15 cellular contexts compared by ENCODE assay signal in genomic region chr17:1686086-1686485, GRCh38. TPM values are rescaled to one million over a fixed set of nuclear protein-coding genes. Genes with fewer than 3 reads are reported as not detected.
DNase-seq lines count a peak whose midpoint lies in the region; ATAC-seq lines count a peak whose summit lies in the region.
"Had no signal": no experiment of that assay in that cellular context is flagged by ENCODE, and none has a peak within 500 bp of the region (broad histone marks: within the 10 kb centered on the region; RNA-seq: fewer than 3 reads in every experiment).

No MANE protein-coding gene starts in this region.

- H3K9me3 ChIP-seq in CD4-positive, alpha-beta memory T cell (ENCODE audit: control insufficient read depth in 1 of 2, low read length in 2 of 2) = no peaks in the 10 kb centered on the region
- no peaks in the 10 kb centered on the region for H3K9me3 ChIP-seq in GM23248 (ENCODE audit: low read depth)
- no peaks in the 10 kb centered on the region for H3K9me3 ChIP-seq in naive thymus-derived CD4-positive, alpha-beta T cell (ENCODE audit: control insufficient read depth in 2 of 3, low read length in 3 of 3)
- H3K9me3 ChIP-seq: colonic mucosa, sigmoid colon, testis had no signal

- no peak overlapping the region for H3K4me3 ChIP-seq in CD4-positive, alpha-beta memory T cell (ENCODE audit: low read length in 2 of 2)
- no peak overlapping the region for H3K4me3 ChIP-seq in GM23248
- no peak overlapping the region for H3K4me3 ChIP-seq in naive thymus-derived CD4-positive, alpha-beta T cell (ENCODE audit: low read length)
- H3K4me3 ChIP-seq: colonic mucosa, sigmoid colon, testis had no signal

- no peak overlapping the region for H3K27ac ChIP-seq in CD4-positive, alpha-beta memory T cell (ENCODE audit: low read depth, low read length)
- no peak overlapping the region for H3K27ac ChIP-seq in GM23248
- no peak overlapping the region for H3K27ac ChIP-seq in naive thymus-derived CD4-positive, alpha-beta T cell (ENCODE audit: low read depth, low read length)
- H3K27ac ChIP-seq: colonic mucosa, testis had no signal

- no peaks in the 10 kb centered on the region for H3K27me3 Mint-ChIP-seq in CD4-positive, alpha-beta memory T cell
- no peaks in the 10 kb centered on the region for H3K27me3 Mint-ChIP-seq in activated naive CD8-positive, alpha-beta T cell treated with anti-CD3 and anti-CD28 coated beads, Interleukin-2, amount 50 U/mL, for 24 hours
- H3K27me3 Mint-ChIP-seq in naive thymus-derived CD4-positive, alpha-beta T cell = no peaks in the 10 kb centered on the region

- peaks cover 0 to 2% (median 0%) of the 10 kb centered on the region in 8 donors for H3K9me3 Mint-ChIP-seq in CD4-positive, alpha-beta memory T cell
- no peaks in the 10 kb centered on the region for H3K9me3 Mint-ChIP-seq in activated naive CD8-positive, alpha-beta T cell treated with anti-CD3 and anti-CD28 coated beads, Interleukin-2, amount 50 U/mL, for 24 hours
- H3K9me3 Mint-ChIP-seq in naive thymus-derived CD4-positive, alpha-beta T cell = peaks cover 0 to 3% (median 0%) of the 10 kb centered on the region in 11 donors

- no peak overlapping the region for H3K4me2 ChIP-seq in GM23248 (ENCODE audit: unreplicated experiment)

- peak overlapping the region; percentile 99; the same call in 1 of the 2 replicates for H2AFZ ChIP-seq in GM23248

- POLR2A ChIA-PET in CD4-positive, alpha-beta memory T cell (lab: Charles Lee; ENCODE audit: partially characterized antibody) = interaction anchor here (3.5 to 4.7 kb wide), 2 partner anchors 29 to 37 kb away, joined by 24 to 79 read pairs; partner anchors contain the start of gene RILP
- POLR2A ChIA-PET in naive thymus-derived CD4-positive, alpha-beta T cell (lab: Charles Lee) = interaction anchor here (0.7 to 1.6 kb wide), 2 partner anchors 37 to 355 kb away, joined by 3 read pairs; partner anchors contain the start of gene RILP

- peaks cover 27 to 30% of the 10 kb centered on the region in 2 donors for H3K36me3 Mint-ChIP-seq in CD4-positive, alpha-beta memory T cell
- peaks cover 32% of the 10 kb centered on the region for H3K36me3 Mint-ChIP-seq in activated naive CD8-positive, alpha-beta T cell treated with anti-CD3 and anti-CD28 coated beads, Interleukin-2, amount 50 U/mL, for 24 hours (ENCODE audit: low read depth)
- peaks cover 4 to 27% (median 25%) of the 10 kb centered on the region in 5 donors for H3K36me3 Mint-ChIP-seq in naive thymus-derived CD4-positive, alpha-beta T cell

- 78 to 84% methylated on average over 7 of the region's 7 CpGs for WGBS in GM23248 (ENCODE audit: low coverage in 1 of 2, low lambda C conversion rate in 2 of 2, missing lambda C conversion rate in 2 of 2), 2 experiments

- peaks cover 24 to 44% (median 32%) of the 10 kb centered on the region in 4 donors for H3K4me1 Mint-ChIP-seq in CD4-positive, alpha-beta memory T cell
- peaks cover 38% of the 10 kb centered on the region for H3K4me1 Mint-ChIP-seq in activated naive CD8-positive, alpha-beta T cell treated with anti-CD3 and anti-CD28 coated beads, Interleukin-2, amount 50 U/mL, for 24 hours
- peaks cover 26 to 45% (median 36%) of the 10 kb centered on the region in 7 donors for H3K4me1 Mint-ChIP-seq in naive thymus-derived CD4-positive, alpha-beta T cell

- peak overlapping the region in 4 of 7 donors; percentile 17 to 86 (median 85) for H3K27ac Mint-ChIP-seq in CD4-positive, alpha-beta memory T cell
- no peak overlapping the region for H3K27ac Mint-ChIP-seq in activated naive CD8-positive, alpha-beta T cell treated with anti-CD3 and anti-CD28 coated beads, Interleukin-2, amount 50 U/mL, for 24 hours
- H3K27ac Mint-ChIP-seq in naive thymus-derived CD4-positive, alpha-beta T cell = peak overlapping the region in 6 of 9 donors; percentile 34 to 97 (median 66)

- no peaks in the 10 kb centered on the region for H3K9me2 ChIP-seq in GM23248 (ENCODE audit: insufficient read depth)

- no peak for DNase-seq in CD4-positive, alpha-beta memory T cell
- DNase-seq in GM23248 = no peak
- no peak for DNase-seq in activated naive CD8-positive, alpha-beta T cell treated with anti-CD3 and anti-CD28 coated beads, Interleukin-2, amount 50 U/mL, for 24 hours
- DNase-seq in naive thymus-derived CD4-positive, alpha-beta T cell = no peak
- DNase-seq in NCI-H2196 (lab: John Stamatoyannopoulos, UW; ENCODE audit: unreplicated experiment) = no peak
- DNase-seq: activated T-cell treated with anti-CD3 and anti-CD28 coated beads for 4 hours; aorta; colonic mucosa; NCI-H1436; sigmoid colon; stimulated activated CD4-positive, alpha-beta T cell treated with anti-CD3 and anti-CD28 coated beads, Interleukin-2, amount 100 ng/mL, for 24 hours; testis had no signal

- no peak for ATAC-seq in activated naive CD8-positive, alpha-beta T cell treated with anti-CD3 and anti-CD28 coated beads, Interleukin-2, amount 50 U/mL, for 24 hours
- no peak for ATAC-seq in naive thymus-derived CD4-positive, alpha-beta T cell
- ATAC-seq in HG03196 (IDR thresholded peaks at IDR 0.05; ENCODE audit: unreplicated experiment) (no peak), GM18868 (IDR thresholded peaks at IDR 0.05; ENCODE audit: unreplicated experiment) (no peak)

- H3K4me3 Mint-ChIP-seq in CD4-positive, alpha-beta memory T cell = peak overlapping the region in 3 of 8 donors; percentile 25 to 49 (median 43)
- H3K4me3 Mint-ChIP-seq in activated naive CD8-positive, alpha-beta T cell treated with anti-CD3 and anti-CD28 coated beads, Interleukin-2, amount 50 U/mL, for 24 hours = peak overlapping the region; percentile 12
- H3K4me3 Mint-ChIP-seq in naive thymus-derived CD4-positive, alpha-beta T cell = peak overlapping the region in 3 of 10 donors; percentile 2 to 19 (median 10)

- H3K79me2 ChIP-seq in GM23248 (ENCODE audit: insufficient read depth) = peaks cover 33% of the 10 kb centered on the region

- H3K9ac ChIP-seq in GM23248 = no peak overlapping the region

- H3K27me3 ChIP-seq in CD4-positive, alpha-beta memory T cell (ENCODE audit: insufficient read depth, low read length) = no peaks in the 10 kb centered on the region
- no peaks in the 10 kb centered on the region for H3K27me3 ChIP-seq in GM23248 (replicated peaks; ENCODE audit: insufficient read depth)
- H3K27me3 ChIP-seq in naive thymus-derived CD4-positive, alpha-beta T cell (ENCODE audit: control insufficient read depth in 2 of 2, insufficient read depth in 2 of 2, low read length in 2 of 2) = no peaks in the 10 kb centered on the region
- H3K27me3 ChIP-seq: colonic mucosa, sigmoid colon, testis had no signal

- peaks cover 21% of the 10 kb centered on the region for H3K36me3 ChIP-seq in CD4-positive, alpha-beta memory T cell (ENCODE audit: insufficient read depth, low read length)
- peaks cover 19% of the 10 kb centered on the region for H3K36me3 ChIP-seq in GM23248 (ENCODE audit: low read depth)
- H3K36me3 ChIP-seq in naive thymus-derived CD4-positive, alpha-beta T cell (ENCODE audit: control insufficient read depth in 2 of 3, insufficient read depth in 3 of 3, low read length in 3 of 3) = peaks cover 14 to 30% (median 18%) of the 10 kb centered on the region in 3 experiments

- H3K4me1 ChIP-seq in CD4-positive, alpha-beta memory T cell (ENCODE audit: insufficient read depth, low read length) = peaks cover 29% of the 10 kb centered on the region
- H3K4me1 ChIP-seq in GM23248 (ENCODE audit: insufficient read depth) = peaks cover 7% of the 10 kb centered on the region
- peaks cover 10 to 24% of the 10 kb centered on the region in 2 donors for H3K4me1 ChIP-seq in naive thymus-derived CD4-positive, alpha-beta T cell (ENCODE audit: control insufficient read depth in 2 of 2, insufficient read depth in 2 of 2, low read length in 2 of 2)

- CTCF ChIA-PET in CD4-positive, alpha-beta memory T cell (lab: Charles Lee; ENCODE audit: partially characterized antibody) = no interaction called here
- CTCF ChIA-PET in naive thymus-derived CD4-positive, alpha-beta T cell (lab: Charles Lee) = no interaction called here

- in situ Hi-C loops in GM23248 (cut with MboI) = no loop called here

- H4K20me1 ChIP-seq in GM23248 (ENCODE audit: insufficient read depth) = 0 out of 2 replicates have a peak, but pooled peaks cover 6% of the 10 kb centered on the region

- no peaks in the 10 kb centered on the region for H3F3A ChIP-seq in GM23248 (ENCODE audit: insufficient read depth)

- intact Hi-C loops in CD4-positive, alpha-beta memory T cell (cut with micrococcal nuclease) = no loop called here
- intact Hi-C loops in naive thymus-derived CD4-positive, alpha-beta T cell (cut with micrococcal nuclease) = loop anchor here in 1 of 2 donors (5.0 kb wide), 1 partner anchor 579 kb away; no protein-coding TSS in a partner anchor

RNA-seq across cellular contexts. Expression of gene PRPF8, which starts 1.4 kb away (rescaled TPM):
- 100 to 1,000 TPM; 429 to 464 TPM for total RNA-seq in CD4-positive, alpha-beta memory T cell
- 100 to 1,000 TPM in 1 of 2 donors, 10 to 100 TPM in 1; 87.9 to 225 TPM for polyA plus RNA-seq in CD4-positive, alpha-beta memory T cell
- 72.2 and 76.9 TPM in 2 replicates for total RNA-seq in GM23248 (2014; rRNA removed; shearing (Covaris generic))
- 90.3 and 93.8 TPM in 2 replicates for polyA plus RNA-seq in GM23248 (2016; fragmentation: Nextera tagmentation; extraction: Ambion mirVana)
- 100 to 1,000 TPM; 388 to 554 (median 460) TPM for total RNA-seq in naive thymus-derived CD4-positive, alpha-beta T cell
- polyA plus RNA-seq in naive thymus-derived CD4-positive, alpha-beta T cell = 100 to 1,000 TPM; 167 to 272 TPM

RNA-seq across cellular contexts. Expression of gene TLCD2, which starts 24.1 kb away (rescaled TPM):
- total RNA-seq in CD4-positive, alpha-beta memory T cell = under 1 TPM; 0.75 to 0.81 TPM
- polyA plus RNA-seq in CD4-positive, alpha-beta memory T cell = under 1 TPM in 1 of 2 donors, not detected in 1; 0.24 TPM
- total RNA-seq in GM23248 (2014; rRNA removed; shearing (Covaris generic)) = 2.2 and 2.8 TPM in 2 replicates
- polyA plus RNA-seq in GM23248 (2016; fragmentation: Nextera tagmentation; extraction: Ambion mirVana) = 2.2 and 2.4 TPM in 2 replicates
- total RNA-seq in naive thymus-derived CD4-positive, alpha-beta T cell = under 1 TPM in 4 of 5 experiments, not detected in 1; 0.05 to 0.49 (median 0.08) TPM
- polyA plus RNA-seq in naive thymus-derived CD4-positive, alpha-beta T cell = not detected

RNA-seq across cellular contexts. Expression of gene RILP, which starts 36.4 kb away (rescaled TPM):
- 1 to 10 TPM; 2.0 to 2.2 TPM for total RNA-seq in CD4-positive, alpha-beta memory T cell
- 1 to 10 TPM; 4.2 to 4.9 TPM for polyA plus RNA-seq in CD4-positive, alpha-beta memory T cell
- total RNA-seq in GM23248 (2014; rRNA removed; shearing (Covaris generic)) = 6.4 and 27.6 TPM in 2 replicates
- polyA plus RNA-seq in GM23248 (2016; fragmentation: Nextera tagmentation; extraction: Ambion mirVana) = 4.4 and 6.5 TPM in 2 replicates
- total RNA-seq in naive thymus-derived CD4-positive, alpha-beta T cell = 1 to 10 TPM; 2.1 to 8.7 (median 3.0) TPM
- polyA plus RNA-seq in naive thymus-derived CD4-positive, alpha-beta T cell = 1 to 10 TPM; 2.4 to 3.4 TPM

RNA-seq across cellular contexts. Expression of gene WDR81, which starts 38.4 kb away (rescaled TPM):
- total RNA-seq in CD4-positive, alpha-beta memory T cell = 10 to 100 TPM; 36.3 to 40.3 TPM
- 10 to 100 TPM in 1 of 2 donors, 1 to 10 TPM in 1; 4.4 to 23.4 TPM for polyA plus RNA-seq in CD4-positive, alpha-beta memory T cell
- 23.0 and 23.9 TPM in 2 replicates for total RNA-seq in GM23248 (2014; rRNA removed; shearing (Covaris generic))
- 4.4 and 5.8 TPM in 2 replicates for polyA plus RNA-seq in GM23248 (2016; fragmentation: Nextera tagmentation; extraction: Ambion mirVana)
- total RNA-seq in naive thymus-derived CD4-positive, alpha-beta T cell = 10 to 100 TPM; 30.7 to 55.1 (median 38.3) TPM
- 10 to 100 TPM in 1 of 2 donors, 1 to 10 TPM in 1; 9.8 to 25.5 TPM for polyA plus RNA-seq in naive thymus-derived CD4-positive, alpha-beta T cell

RNA-seq across cellular contexts. Expression of gene SCARF1, which starts 40.6 kb away (rescaled TPM):
- total RNA-seq in CD4-positive, alpha-beta memory T cell = 1 to 10 TPM; 1.6 TPM
- under 1 TPM in 1 of 2 donors, not detected in 1; 0.21 TPM for polyA plus RNA-seq in CD4-positive, alpha-beta memory T cell
- total RNA-seq in GM23248 (2014; rRNA removed; shearing (Covaris generic)) = 0.25 TPM in 1 of 2 replicates, not detected in the other
- 0.14 TPM in 1 of 2 replicates, not detected in the other for polyA plus RNA-seq in GM23248 (2016; fragmentation: Nextera tagmentation; extraction: Ambion mirVana)
- 1 to 10 TPM; 1.2 to 9.0 (median 2.3) TPM for total RNA-seq in naive thymus-derived CD4-positive, alpha-beta T cell
- under 1 TPM in 1 of 2 donors, not detected in 1; 0.06 TPM for polyA plus RNA-seq in naive thymus-derived CD4-positive, alpha-beta T cell
- total RNA-seq: NCI-H460 had no signal
